ENCODE assay signal across 8 cellular contexts in the genomic region with DNA sequence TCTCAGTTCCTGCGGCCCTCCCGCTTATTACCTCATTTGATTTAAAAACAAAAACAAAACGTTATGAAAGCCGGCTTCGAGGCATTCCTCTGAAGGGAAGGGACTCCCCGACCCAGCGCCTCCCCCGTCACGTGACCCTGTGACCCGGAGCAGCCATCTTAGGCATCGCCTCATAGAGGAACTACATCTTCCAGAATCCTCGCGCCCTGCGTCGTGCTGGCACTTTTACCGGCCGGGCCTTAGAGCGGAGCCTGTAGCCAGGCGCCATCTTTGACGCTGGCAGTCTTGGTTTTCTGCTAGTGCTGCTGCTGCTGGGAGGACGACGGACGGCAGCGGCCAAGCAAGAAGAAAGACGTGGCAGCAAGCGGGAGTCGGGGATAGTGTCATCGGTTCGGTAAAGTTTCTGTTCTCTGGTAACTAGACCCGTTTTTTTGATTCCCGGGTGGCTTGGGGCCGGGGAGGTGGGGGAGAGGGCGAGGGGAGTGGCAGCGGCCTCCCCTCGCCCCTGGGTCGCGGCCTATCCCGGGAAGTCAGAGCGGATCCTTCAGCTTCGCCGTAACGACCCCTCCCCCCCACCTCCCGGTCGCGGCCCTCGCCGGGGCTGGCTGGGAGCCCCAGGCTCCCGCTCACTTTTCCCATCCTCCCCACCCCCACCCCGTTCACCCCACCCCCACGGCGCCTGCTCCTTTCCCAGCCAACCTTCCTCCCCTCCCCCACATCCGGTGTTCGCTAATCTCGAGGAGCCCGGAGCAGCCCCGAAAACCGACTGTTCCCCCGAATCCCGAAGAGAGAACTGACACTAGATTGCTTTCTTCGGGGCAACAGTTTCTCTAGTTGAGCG. TPM values are rescaled to one million over a fixed set of nuclear protein-coding genes. Genes with fewer than 3 reads are reported as not detected.
A peak's percentile ranks its signal among the peaks of the same experiment; 100 is the strongest.
DNase-seq lines count a peak whose midpoint lies in the region; ATAC-seq and TF ChIP-seq lines count a peak whose summit lies in the region.

A gene with protein sequence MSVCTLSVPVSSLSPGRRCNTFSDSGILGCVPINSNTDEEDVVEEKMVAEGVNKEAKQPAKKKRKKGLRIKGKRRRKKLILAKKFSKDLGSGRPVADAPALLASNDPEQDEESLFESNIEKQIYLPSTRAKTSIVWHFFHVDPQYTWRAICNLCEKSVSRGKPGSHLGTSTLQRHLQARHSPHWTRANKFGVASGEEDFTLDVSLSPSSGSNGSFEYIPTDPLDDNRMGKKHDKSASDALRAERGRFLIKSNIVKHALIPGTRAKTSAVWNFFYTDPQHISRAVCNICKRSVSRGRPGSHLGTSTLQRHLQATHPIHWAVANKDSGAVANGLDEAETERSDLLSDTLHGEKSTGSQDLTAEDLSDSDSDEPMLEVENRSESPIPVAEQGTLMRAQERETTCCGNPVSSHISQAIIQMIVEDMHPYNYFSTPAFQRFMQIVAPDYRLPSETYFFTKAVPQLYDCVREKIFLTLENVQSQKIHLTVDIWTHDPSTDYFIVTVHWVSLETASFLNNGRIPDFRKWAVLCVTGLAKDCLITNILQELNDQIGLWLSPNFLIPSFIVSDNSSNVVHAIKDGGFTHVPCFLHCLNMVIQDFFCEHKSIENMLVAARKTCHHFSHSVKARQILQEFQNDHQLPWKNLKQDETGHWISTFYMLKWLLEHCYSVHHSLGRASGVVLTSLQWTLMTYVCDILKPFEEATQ (N-terminal part only) (plus strand): TSS at position 242 of the 841 bp plus-strand sequence. CDS start 1,900 bp downstream, outside the sequence.
A gene (plus strand): TSS at position 242 of the 841 bp plus-strand sequence. CDS start 21,448 bp downstream, outside the sequence.

- H3K4me1 Mint-ChIP-seq in CD14-positive monocyte = peaks cover 36% of the 10 kb centered on the region
- H3K4me1 Mint-ChIP-seq in activated CD4-positive, alpha-beta memory T cell treated with anti-CD3 and anti-CD28 coated beads for 36 hours (ENCODE audit: low read depth) = peaks cover 46% of the 10 kb centered on the region

- H3K27me3 Mint-ChIP-seq in CD14-positive monocyte (ENCODE audit: low read depth in 3 of 3) = peaks cover 0 to 2% (median 0%) of the 10 kb centered on the region in 3 donors
- H3K27me3 Mint-ChIP-seq in activated CD4-positive, alpha-beta memory T cell treated with anti-CD3 and anti-CD28 coated beads for 36 hours = no peaks in the 10 kb centered on the region

- H3K27ac Mint-ChIP-seq in CD14-positive monocyte = peak within 1 kb of the TSS; percentile 95 to 100 (median 99)
- H3K27ac Mint-ChIP-seq in activated CD4-positive, alpha-beta memory T cell treated with anti-CD3 and anti-CD28 coated beads for 36 hours = peak within 1 kb of the TSS; percentile 96

- peaks cover 0 to 33% (median 4%) of the 10 kb centered on the region in 4 donors for H3K4me1 ChIP-seq in right lobe of liver

- peak; percentile 100 for DNase-seq in CD14-positive monocyte (ENCODE audit: low spot score)
- DNase-seq in NCI-H82 treated with DMSO at 0.1 percent for 48 hours (lab: John Stamatoyannopoulos, UW; ENCODE audit: unreplicated experiment) = peak; percentile 98
- DNase-seq in activated CD4-positive, alpha-beta memory T cell treated with anti-CD3 and anti-CD28 coated beads for 36 hours = peak; percentile 99
- peak; percentile 98 to 100 (median 99) for DNase-seq in dorsolateral prefrontal cortex
- DNase-seq in right lobe of liver = peak; percentile 99
- peak; percentile 95 to 99 for DNase-seq in stimulated activated CD4-positive, alpha-beta T cell treated with anti-CD3 and anti-CD28 coated beads, Interleukin-4, amount 100 ng/mL, for 4 hours

- CTCF ChIA-PET in activated CD4-positive, alpha-beta memory T cell treated with anti-CD3 and anti-CD28 coated beads for 36 hours (lab: Charles Lee) = no interaction called here

- no peak for TF ChIP-seq CTCF in CD14-positive monocyte (IDR thresholded peaks at IDR 0.05)
- TF ChIP-seq CTCF in dorsolateral prefrontal cortex (IDR thresholded peaks at IDR 0.05 in 54 of 56, conservative IDR thresholded peaks at IDR 0.05 in 2 of 56; ENCODE audit: low read depth in 1 of 56, partially characterized antibody in 56 of 56) = peak in 27 of 56 donors; percentile 3 to 52 (median 18)
- no peak for TF ChIP-seq CTCF in right lobe of liver (IDR thresholded peaks at IDR 0.05)

- 0% methylated on average over 34 of the region's 61 CpGs for WGBS in right lobe of liver (ENCODE audit: insufficient coverage, low coverage, low lambda C conversion rate, missing lambda C conversion rate)

- POLR2A ChIA-PET in activated CD4-positive, alpha-beta memory T cell treated with anti-CD3 and anti-CD28 coated beads for 36 hours (lab: Charles Lee) = interaction anchor here (4.6 kb wide), 1 partner anchor 31 kb away, joined by 18 read pairs; a partner anchor contains a TSS

- no peaks in the 10 kb centered on the region for H3K9me3 Mint-ChIP-seq in CD14-positive monocyte
- H3K9me3 Mint-ChIP-seq in activated CD4-positive, alpha-beta memory T cell treated with anti-CD3 and anti-CD28 coated beads for 36 hours = no peaks in the 10 kb centered on the region

- ATAC-seq in GM19438 (IDR thresholded peaks at IDR 0.05; ENCODE audit: low read depth, unreplicated experiment) = peak; percentile 97
- ATAC-seq in HG03575 (IDR thresholded peaks at IDR 0.05; ENCODE audit: extremely low read depth, insufficient number of reproducible peaks, low FRiP score, unreplicated experiment) = peak; percentile 84
- ATAC-seq in right lobe of liver = peak; percentile 95 to 97 (median 97)

- peak within 1 kb of the TSS; percentile 55 to 97 (median 80) for H3K4me3 ChIP-seq in dorsolateral prefrontal cortex
- H3K4me3 ChIP-seq in right lobe of liver = peak within 1 kb of the TSS; percentile 68 to 86 (median 78)

- peak within 1 kb of the TSS; percentile 72 to 99 (median 96) for H3K27ac ChIP-seq in dorsolateral prefrontal cortex
- H3K27ac ChIP-seq in right lobe of liver = peak within 1 kb of the TSS; percentile 93 to 96 (median 94)

- peaks cover 18 to 23% of the 10 kb centered on the region in 2 donors for H3K36me3 Mint-ChIP-seq in CD14-positive monocyte
- peaks cover 36% of the 10 kb centered on the region for H3K36me3 Mint-ChIP-seq in activated CD4-positive, alpha-beta memory T cell treated with anti-CD3 and anti-CD28 coated beads for 36 hours

- no peaks in the 10 kb centered on the region for H3K9me3 ChIP-seq in right lobe of liver

- H3K36me3 ChIP-seq in right lobe of liver = no peaks in the 10 kb centered on the region

- peak within 1 kb of the TSS; percentile 99 to 100 for H3K4me3 Mint-ChIP-seq in CD14-positive monocyte
- peak within 1 kb of the TSS; percentile 95 for H3K4me3 Mint-ChIP-seq in activated CD4-positive, alpha-beta memory T cell treated with anti-CD3 and anti-CD28 coated beads for 36 hours

- H3K27me3 ChIP-seq in dorsolateral prefrontal cortex (no peaks in the 10 kb centered on the region), right lobe of liver (no peaks in the 10 kb centered on the region)

- intact Hi-C loops in CD14-positive monocyte (cut with micrococcal nuclease) (loop anchor here (5.0 to 10.0 kb wide), 2 partner anchors 33 to 51 kb away; no protein-coding TSS in a partner anchor), dorsolateral prefrontal cortex (cut with DNase I) (loop anchor here (2.0 to 10.0 kb wide), 4 partner anchors 65 to 722 kb away; a partner anchor contains a TSS), right lobe of liver (cut with DNase I) (no loop called here)
- intact Hi-C loops in activated CD4-positive, alpha-beta memory T cell treated with anti-CD3 and anti-CD28 coated beads for 36 hours (cut with micrococcal nuclease) = loop anchor here (1.0 to 10.0 kb wide), 7 partner anchors 29 to 617 kb away; a partner anchor contains a TSS

- peak; percentile 79 for TF ChIP-seq POLR2A in right lobe of liver (IDR thresholded peaks at IDR 0.05)

RNA-seq across cellular contexts. Expression of the first gene that starts in this region (rescaled TPM):
- polyA plus RNA-seq in CD14-positive monocyte = under 1 TPM; 0.56 to 1.00 TPM
- total RNA-seq in activated CD4-positive, alpha-beta memory T cell treated with anti-CD3 and anti-CD28 coated beads for 36 hours = 10 to 100 TPM; 18.6 to 20.4 TPM
- total RNA-seq in dorsolateral prefrontal cortex = 10 to 100 TPM; 16.5 to 57.6 (median 29.2) TPM
- total RNA-seq in right lobe of liver = 10 to 100 TPM; 11.8 to 24.1 (median 17.5) TPM

RNA-seq across cellular contexts. Expression of the second gene that starts in this region (rescaled TPM):
- 10 to 100 TPM; 17.8 to 23.2 TPM for polyA plus RNA-seq in CD14-positive monocyte
- 10 to 100 TPM; 90.2 to 91.8 TPM for total RNA-seq in activated CD4-positive, alpha-beta memory T cell treated with anti-CD3 and anti-CD28 coated beads for 36 hours
- 10 to 100 TPM; 51.9 to 91.9 (median 71.8) TPM for total RNA-seq in dorsolateral prefrontal cortex
- total RNA-seq in right lobe of liver = 10 to 100 TPM; 22.8 to 47.7 (median 31.8) TPM

Comparison
In these comparisons a context has a peak if more than half of its experiments do, and no peak if none do; other contexts are left out.
1. Peak in every context shown above with its lines: DNase-seq, ATAC-seq, H3K4me3 ChIP-seq and H3K27ac ChIP-seq.
2. intact Hi-C loops: an anchor here in CD14-positive monocyte (5.0 to 10.0 kb wide), activated CD4-positive, alpha-beta memory T cell treated with anti-CD3 and anti-CD28 coated beads for 36 hours (1.0 to 10.0 kb wide) and dorsolateral prefrontal cortex (2.0 to 10.0 kb wide); none called in right lobe of liver.